Comparison of ENCODE assay signal across 1 cellular context in the genomic region with DNA sequence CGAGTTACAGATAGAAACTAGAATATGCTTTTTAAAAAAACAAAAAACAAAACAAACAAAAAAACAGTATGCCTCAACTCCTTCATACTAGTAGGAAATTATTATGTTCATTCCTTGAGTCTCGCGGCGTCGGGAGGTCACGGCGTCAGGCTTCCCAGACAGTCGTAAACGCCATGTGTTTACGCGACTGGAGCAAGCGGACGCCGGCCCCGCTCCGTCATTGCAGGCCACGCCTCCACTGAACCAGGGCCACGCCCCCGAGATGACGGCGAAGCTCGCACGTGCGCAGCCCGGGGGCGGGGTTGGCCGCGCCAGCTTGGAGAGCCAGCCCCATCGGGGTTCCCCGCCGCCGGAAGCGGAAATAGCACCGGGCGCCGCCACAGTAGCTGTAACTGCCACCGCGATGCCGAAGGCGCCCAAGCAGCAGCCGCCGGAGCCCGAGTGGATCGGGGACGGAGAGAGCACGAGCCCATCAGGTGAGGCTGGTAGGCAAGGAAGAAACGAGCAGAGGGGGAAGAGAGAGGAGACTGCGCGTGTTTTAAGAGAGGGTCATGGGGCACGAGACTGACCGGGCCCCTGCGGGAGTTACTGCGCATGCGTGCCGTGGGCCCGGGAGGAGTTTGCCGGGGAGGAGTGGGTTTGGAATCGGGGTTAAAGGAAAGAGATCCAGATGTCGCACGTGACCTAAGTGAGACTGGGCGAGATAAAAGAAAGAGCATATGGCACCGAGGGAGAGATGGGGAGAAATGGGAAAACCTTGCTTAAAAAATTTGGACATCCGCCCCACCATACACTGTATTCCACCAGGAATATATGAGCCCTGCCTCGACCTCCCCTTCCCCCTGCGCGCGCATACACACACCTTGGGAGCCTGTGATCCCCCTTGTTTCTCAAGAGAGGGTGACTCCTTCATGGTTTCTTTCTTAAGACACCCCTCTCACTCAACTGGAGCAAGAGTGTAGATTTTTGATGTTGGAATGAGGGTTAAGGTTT.
TF ChIP-seq lines count a peak whose summit lies in the region.

TSS of gene ABCF1 (plus strand) at position 358 of the 993 bp plus-strand sequence. CDS start at position 404, 46 bp downstream.

TF ChIP-seq in HepG2, 621 proteins besides CTCF, POLR2A, EP300 and RAD21 (continued from another document and continues in another):
- TF ChIP-seq, protein P1, sequence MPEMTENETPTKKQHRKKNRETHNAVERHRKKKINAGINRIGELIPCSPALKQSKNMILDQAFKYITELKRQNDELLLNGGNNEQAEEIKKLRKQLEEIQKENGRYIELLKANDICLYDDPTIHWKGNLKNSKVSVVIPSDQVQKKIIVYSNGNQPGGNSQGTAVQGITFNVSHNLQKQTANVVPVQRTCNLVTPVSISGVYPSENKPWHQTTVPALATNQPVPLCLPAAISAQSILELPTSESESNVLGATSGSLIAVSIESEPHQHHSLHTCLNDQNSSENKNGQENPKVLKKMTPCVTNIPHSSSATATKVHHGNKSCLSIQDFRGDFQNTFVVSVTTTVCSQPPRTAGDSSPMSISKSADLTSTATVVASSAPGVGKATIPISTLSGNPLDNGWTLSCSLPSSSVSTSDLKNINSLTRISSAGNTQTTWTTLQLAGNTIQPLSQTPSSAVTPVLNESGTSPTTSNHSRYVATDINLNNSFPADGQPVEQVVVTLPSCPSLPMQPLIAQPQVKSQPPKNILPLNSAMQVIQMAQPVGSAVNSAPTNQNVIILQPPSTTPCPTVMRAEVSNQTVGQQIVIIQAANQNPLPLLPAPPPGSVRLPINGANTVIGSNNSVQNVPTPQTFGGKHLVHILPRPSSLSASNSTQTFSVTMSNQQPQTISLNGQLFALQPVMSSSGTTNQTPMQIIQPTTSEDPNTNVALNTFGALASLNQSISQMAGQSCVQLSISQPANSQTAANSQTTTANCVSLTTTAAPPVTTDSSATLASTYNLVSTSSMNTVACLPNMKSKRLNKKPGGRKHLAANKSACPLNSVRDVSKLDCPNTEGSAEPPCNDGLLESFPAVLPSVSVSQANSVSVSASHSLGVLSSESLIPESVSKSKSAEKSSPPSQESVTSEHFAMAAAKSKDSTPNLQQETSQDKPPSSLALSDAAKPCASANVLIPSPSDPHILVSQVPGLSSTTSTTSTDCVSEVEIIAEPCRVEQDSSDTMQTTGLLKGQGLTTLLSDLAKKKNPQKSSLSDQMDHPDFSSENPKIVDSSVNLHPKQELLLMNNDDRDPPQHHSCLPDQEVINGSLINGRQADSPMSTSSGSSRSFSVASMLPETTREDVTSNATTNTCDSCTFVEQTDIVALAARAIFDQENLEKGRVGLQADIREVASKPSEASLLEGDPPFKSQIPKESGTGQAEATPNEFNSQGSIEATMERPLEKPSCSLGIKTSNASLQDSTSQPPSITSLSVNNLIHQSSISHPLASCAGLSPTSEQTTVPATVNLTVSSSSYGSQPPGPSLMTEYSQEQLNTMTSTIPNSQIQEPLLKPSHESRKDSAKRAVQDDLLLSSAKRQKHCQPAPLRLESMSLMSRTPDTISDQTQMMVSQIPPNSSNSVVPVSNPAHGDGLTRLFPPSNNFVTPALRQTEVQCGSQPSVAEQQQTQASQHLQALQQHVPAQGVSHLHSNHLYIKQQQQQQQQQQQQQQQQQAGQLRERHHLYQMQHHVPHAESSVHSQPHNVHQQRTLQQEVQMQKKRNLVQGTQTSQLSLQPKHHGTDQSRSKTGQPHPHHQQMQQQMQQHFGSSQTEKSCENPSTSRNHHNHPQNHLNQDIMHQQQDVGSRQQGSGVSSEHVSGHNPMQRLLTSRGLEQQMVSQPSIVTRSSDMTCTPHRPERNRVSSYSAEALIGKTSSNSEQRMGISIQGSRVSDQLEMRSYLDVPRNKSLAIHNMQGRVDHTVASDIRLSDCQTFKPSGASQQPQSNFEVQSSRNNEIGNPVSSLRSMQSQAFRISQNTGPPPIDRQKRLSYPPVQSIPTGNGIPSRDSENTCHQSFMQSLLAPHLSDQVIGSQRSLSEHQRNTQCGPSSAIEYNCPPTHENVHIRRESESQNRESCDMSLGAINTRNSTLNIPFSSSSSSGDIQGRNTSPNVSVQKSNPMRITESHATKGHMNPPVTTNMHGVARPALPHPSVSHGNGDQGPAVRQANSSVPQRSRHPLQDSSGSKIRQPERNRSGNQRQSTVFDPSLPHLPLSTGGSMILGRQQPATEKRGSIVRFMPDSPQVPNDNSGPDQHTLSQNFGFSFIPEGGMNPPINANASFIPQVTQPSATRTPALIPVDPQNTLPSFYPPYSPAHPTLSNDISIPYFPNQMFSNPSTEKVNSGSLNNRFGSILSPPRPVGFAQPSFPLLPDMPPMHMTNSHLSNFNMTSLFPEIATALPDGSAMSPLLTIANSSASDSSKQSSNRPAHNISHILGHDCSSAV (CRISPR knock-in tag; IDR thresholded peaks at IDR 0.05; ENCODE audit: borderline replicate concordance) = no peak
- peak; percentile 84 for TF ChIP-seq YY1 (IDR thresholded peaks at IDR 0.05; ENCODE audit: insufficient read depth, insufficient replicate concordance, low read depth, low read length)
- 0 out of 2 replicates have a peak, but pooled peaks have one; percentile 27 for TF ChIP-seq RFX3 (CRISPR knock-in tag; IDR thresholded peaks at IDR 0.05)
- no peak; the same call in 1 of the 2 replicates for TF ChIP-seq BRCA1 (CRISPR knock-in tag; IDR thresholded peaks at IDR 0.05)
- no peak; the same call in 1 of the 2 replicates for TF ChIP-seq REXO4 (CRISPR knock-in tag; IDR thresholded peaks at IDR 0.05; ENCODE audit: borderline replicate concordance)
- TF ChIP-seq, protein P2, sequence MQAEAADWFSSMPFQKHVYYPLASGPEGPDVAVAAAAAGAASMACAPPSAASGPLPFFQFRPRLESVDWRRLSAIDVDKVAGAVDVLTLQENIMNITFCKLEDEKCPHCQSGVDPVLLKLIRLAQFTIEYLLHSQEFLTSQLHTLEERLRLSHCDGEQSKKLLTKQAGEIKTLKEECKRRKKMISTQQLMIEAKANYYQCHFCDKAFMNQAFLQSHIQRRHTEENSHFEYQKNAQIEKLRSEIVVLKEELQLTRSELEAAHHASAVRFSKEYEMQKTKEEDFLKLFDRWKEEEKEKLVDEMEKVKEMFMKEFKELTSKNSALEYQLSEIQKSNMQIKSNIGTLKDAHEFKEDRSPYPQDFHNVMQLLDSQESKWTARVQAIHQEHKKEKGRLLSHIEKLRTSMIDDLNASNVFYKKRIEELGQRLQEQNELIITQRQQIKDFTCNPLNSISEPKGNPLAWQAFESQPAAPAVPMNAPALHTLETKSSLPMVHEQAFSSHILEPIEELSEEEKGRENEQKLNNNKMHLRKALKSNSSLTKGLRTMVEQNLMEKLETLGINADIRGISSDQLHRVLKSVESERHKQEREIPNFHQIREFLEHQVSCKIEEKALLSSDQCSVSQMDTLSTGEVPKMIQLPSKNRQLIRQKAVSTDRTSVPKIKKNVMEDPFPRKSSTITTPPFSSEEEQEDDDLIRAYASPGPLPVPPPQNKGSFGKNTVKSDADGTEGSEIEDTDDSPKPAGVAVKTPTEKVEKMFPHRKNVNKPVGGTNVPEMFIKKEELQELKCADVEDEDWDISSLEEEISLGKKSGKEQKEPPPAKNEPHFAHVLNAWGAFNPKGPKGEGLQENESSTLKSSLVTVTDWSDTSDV (CRISPR knock-in tag; IDR thresholded peaks at IDR 0.05) = no peak; the same call in 1 of the 2 replicates
- peak; percentile 83 for TF ChIP-seq MIXL1 (CRISPR knock-in tag; IDR thresholded peaks at IDR 0.05)
- peak; percentile 96 for TF ChIP-seq HBP1 (CRISPR knock-in tag; IDR thresholded peaks at IDR 0.05; ENCODE audit: low read depth)
- peak; percentile 45; the same call in 1 of the 2 replicates for TF ChIP-seq HMG20B (CRISPR knock-in tag; conservative IDR thresholded peaks at IDR 0.05)
- TF ChIP-seq ZNF781 (CRISPR knock-in tag; IDR thresholded peaks at IDR 0.05; ENCODE audit: borderline replicate concordance, not compliant biosample characterization) = peak; percentile 95
- peak; percentile 94; the same call in 1 of the 2 replicates for TF ChIP-seq ZNF546 (CRISPR knock-in tag; conservative IDR thresholded peaks at IDR 0.05)
- TF ChIP-seq, protein P3, sequence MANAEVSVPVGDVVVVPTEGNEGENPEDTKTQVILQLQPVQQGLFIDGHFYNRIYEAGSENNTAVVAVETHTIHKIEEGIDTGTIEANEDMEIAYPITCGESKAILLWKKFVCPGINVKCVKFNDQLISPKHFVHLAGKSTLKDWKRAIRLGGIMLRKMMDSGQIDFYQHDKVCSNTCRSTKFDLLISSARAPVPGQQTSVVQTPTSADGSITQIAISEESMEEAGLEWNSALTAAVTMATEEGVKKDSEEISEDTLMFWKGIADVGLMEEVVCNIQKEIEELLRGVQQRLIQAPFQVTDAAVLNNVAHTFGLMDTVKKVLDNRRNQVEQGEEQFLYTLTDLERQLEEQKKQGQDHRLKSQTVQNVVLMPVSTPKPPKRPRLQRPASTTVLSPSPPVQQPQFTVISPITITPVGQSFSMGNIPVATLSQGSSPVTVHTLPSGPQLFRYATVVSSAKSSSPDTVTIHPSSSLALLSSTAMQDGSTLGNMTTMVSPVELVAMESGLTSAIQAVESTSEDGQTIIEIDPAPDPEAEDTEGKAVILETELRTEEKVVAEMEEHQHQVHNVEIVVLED (CRISPR knock-in tag; IDR thresholded peaks at IDR 0.05; ENCODE audit: borderline replicate concordance) = peak; percentile 92
- peak; percentile 96 for TF ChIP-seq NFKB2 (CRISPR knock-in tag; IDR thresholded peaks at IDR 0.05; ENCODE audit: borderline replicate concordance)
- TF ChIP-seq KDM2A (CRISPR knock-in tag; IDR thresholded peaks at IDR 0.05; ENCODE audit: borderline replicate concordance, low read depth) = peak; percentile 92
- TF ChIP-seq ZNF646 (CRISPR knock-in tag; IDR thresholded peaks at IDR 0.05) = no peak
- TF ChIP-seq HNRNPK (IDR thresholded peaks at IDR 0.05; ENCODE audit: low read depth, low read length, poor library complexity, severe bottlenecking) = peak; percentile 81
- no peak for TF ChIP-seq ATF7 (IDR thresholded peaks at IDR 0.05)
- TF ChIP-seq ATF7 (CRISPR knock-in tag; IDR thresholded peaks at IDR 0.05) = peak; percentile 52; the same call in 1 of the 2 replicates
- peak; percentile 40; the same call in 1 of the 2 replicates for TF ChIP-seq ZNF619 (CRISPR knock-in tag; IDR thresholded peaks at IDR 0.05)
- 0 out of 2 replicates have a peak, but pooled peaks have one; percentile 82 for TF ChIP-seq ZBTB8A (CRISPR knock-in tag; IDR thresholded peaks at IDR 0.05; ENCODE audit: borderline replicate concordance, low read depth)
- peak; percentile 57; the same call in 1 of the 2 replicates for TF ChIP-seq MIER3 (CRISPR knock-in tag; IDR thresholded peaks at IDR 0.05; ENCODE audit: borderline replicate concordance)
- TF ChIP-seq LCORL (IDR thresholded peaks at IDR 0.05) = no peak
- TF ChIP-seq LCORL (CRISPR knock-in tag; IDR thresholded peaks at IDR 0.05) = peak; percentile 41; the same call in 1 of the 2 replicates
- peak; percentile 98 for TF ChIP-seq POLR2G (IDR thresholded peaks at IDR 0.05; ENCODE audit: low read depth, low read length)
